ENCODE assay signal across 1 cellular context in genomic region chr19:51552608-51552995, GRCh38.
TF ChIP-seq lines count a peak whose summit lies in the region.

No MANE protein-coding gene starts in this region.

TF ChIP-seq in K562, 482 proteins besides CTCF, POLR2A, EP300 and RAD21 (continued from another document and continues in another):
- TF ChIP-seq ZHX1 (conservative IDR thresholded peaks at IDR 0.05; ENCODE audit: low read length) = no peak
- no peak for TF ChIP-seq ARID4B (CRISPR knock-in tag; IDR thresholded peaks at IDR 0.05)
- no peak for TF ChIP-seq ZNF76 (CRISPR knock-in tag; IDR thresholded peaks at IDR 0.05; ENCODE audit: borderline replicate concordance)
- peak; percentile 14; the same call in 1 of the 2 replicates for TF ChIP-seq SMARCA4 (IDR thresholded peaks at IDR 0.05)
- TF ChIP-seq MCM3 (IDR thresholded peaks at IDR 0.05) = no peak
- peak; percentile 95 for TF ChIP-seq THRB (CRISPR knock-in tag; conservative IDR thresholded peaks at IDR 0.05)
- TF ChIP-seq SP2 (IDR thresholded peaks at IDR 0.05; ENCODE audit: extremely low read depth, low read depth, low read length, poor library complexity, severe bottlenecking) = no peak
- no peak for TF ChIP-seq PRPF4 (IDR thresholded peaks at IDR 0.05; ENCODE audit: insufficient read depth, low read depth, low read length, poor library complexity, severe bottlenecking)
- no peak for TF ChIP-seq FOXK1 (CRISPR knock-in tag; IDR thresholded peaks at IDR 0.05; ENCODE audit: borderline replicate concordance)
- peak; percentile 64 for TF ChIP-seq NCOA4 (IDR thresholded peaks at IDR 0.05; ENCODE audit: partially characterized antibody)
- no peak for TF ChIP-seq PCBP1 (IDR thresholded peaks at IDR 0.05; ENCODE audit: low read depth, low read length, poor library complexity, severe bottlenecking)
- TF ChIP-seq NR2F6 (CRISPR knock-in tag; IDR thresholded peaks at IDR 0.05) = peak; percentile 70; the same call in 1 of the 2 replicates
- TF ChIP-seq DACH1 (IDR thresholded peaks at IDR 0.05; ENCODE audit: partially characterized antibody) = no peak
- 0 out of 2 replicates have a peak, but pooled peaks have one; percentile 31 for TF ChIP-seq PHB2 (IDR thresholded peaks at IDR 0.05; ENCODE audit: low read depth)
- no peak for TF ChIP-seq IFI16 (CRISPR knock-in tag; IDR thresholded peaks at IDR 0.05)
- peak; percentile 76; the same call in 1 of the 2 replicates for TF ChIP-seq CAMTA2 (CRISPR knock-in tag; conservative IDR thresholded peaks at IDR 0.05)
- TF ChIP-seq MTA1 (IDR thresholded peaks at IDR 0.05; ENCODE audit: borderline replicate concordance) = peak; percentile 88
- TF ChIP-seq RFX7 (CRISPR knock-in tag; IDR thresholded peaks at IDR 0.05) = peak; percentile 77
- no peak for TF ChIP-seq ZNF140 (CRISPR knock-in tag; IDR thresholded peaks at IDR 0.05)
- peak; percentile 98 for TF ChIP-seq TRIM25 (IDR thresholded peaks at IDR 0.05; ENCODE audit: borderline replicate concordance)
- TF ChIP-seq ZSCAN29 (IDR thresholded peaks at IDR 0.05) = no peak
- TF ChIP-seq NFATC3 (IDR thresholded peaks at IDR 0.05) = 0 out of 2 replicates have a peak, but pooled peaks have one; percentile 40
- TF ChIP-seq PHF20 (IDR thresholded peaks at IDR 0.05; ENCODE audit: partially characterized antibody) = no peak
- no peak for TF ChIP-seq GABPB1 (CRISPR knock-in tag; IDR thresholded peaks at IDR 0.05)
- no peak for TF ChIP-seq TBL1XR1 (IDR thresholded peaks at IDR 0.05; ENCODE audit: low read length in 2 of 2)
- peak; percentile 81 for TF ChIP-seq ARHGAP35 (IDR thresholded peaks at IDR 0.05; ENCODE audit: partially characterized antibody)
- TF ChIP-seq PKNOX1 (IDR thresholded peaks at IDR 0.05) = peak; percentile 51; the same call in 1 of the 2 replicates
- TF ChIP-seq HDAC2 (IDR thresholded peaks at IDR 0.05) = no peak
- no peak for TF ChIP-seq DMBX1 (CRISPR knock-in tag; IDR thresholded peaks at IDR 0.05; ENCODE audit: borderline replicate concordance)
- no peak for TF ChIP-seq CBFB (CRISPR knock-in tag; IDR thresholded peaks at IDR 0.05)
- TF ChIP-seq NR2C2 (CRISPR knock-in tag; IDR thresholded peaks at IDR 0.05) = no peak
- no peak for TF ChIP-seq NR2C2 (tag; IDR thresholded peaks at IDR 0.05)
- TF ChIP-seq TOE1 (IDR thresholded peaks at IDR 0.05; ENCODE audit: borderline replicate concordance) = peak; percentile 71; the same call in 1 of the 2 replicates
- TF ChIP-seq TOE1 (CRISPR knock-in tag; IDR thresholded peaks at IDR 0.05; ENCODE audit: borderline replicate concordance, low read depth) = no peak
- no peak for TF ChIP-seq ZNF280B (CRISPR knock-in tag; IDR thresholded peaks at IDR 0.05)
- 0 out of 2 replicates have a peak, but pooled peaks have one; percentile 26 for TF ChIP-seq E4F1 (CRISPR knock-in tag; IDR thresholded peaks at IDR 0.05; ENCODE audit: borderline replicate concordance)
- TF ChIP-seq ELK3 (CRISPR knock-in tag; IDR thresholded peaks at IDR 0.05) = no peak
- 0 out of 2 replicates have a peak, but pooled peaks have one; percentile 47 for TF ChIP-seq ZBTB5 (IDR thresholded peaks at IDR 0.05)
- TF ChIP-seq ZNF507 (tag; conservative IDR thresholded peaks at IDR 0.05) = no peak
- no peak for TF ChIP-seq E2F6 (IDR thresholded peaks at IDR 0.05; ENCODE audit: borderline replicate concordance in 1 of 2, extremely low read depth in 1 of 2, insufficient read depth in 1 of 2, insufficient read length in 1 of 2, low read depth in 1 of 2, low read length in 1 of 2, poor library complexity in 1 of 2, severe bottlenecking in 1 of 2)
- no peak for TF ChIP-seq ZNF717 (CRISPR knock-in tag; IDR thresholded peaks at IDR 0.05)
- TF ChIP-seq ASH1L (IDR thresholded peaks at IDR 0.05; ENCODE audit: borderline replicate concordance, low read depth, partially characterized antibody) = peak; percentile 49
- TF ChIP-seq CBX1 (IDR thresholded peaks at IDR 0.05; ENCODE audit: low read depth) = no peak
- no peak for TF ChIP-seq ZNF124 (CRISPR knock-in tag; IDR thresholded peaks at IDR 0.05)
- no peak for TF ChIP-seq DDX20 (tag; IDR thresholded peaks at IDR 0.05; ENCODE audit: low read depth)
- TF ChIP-seq ELF2 (CRISPR knock-in tag; IDR thresholded peaks at IDR 0.05) = peak; percentile 73
